ENCODE assay signal across 10 cellular contexts in genomic region chr10:84845628-84846261, GRCh38.
DNase-seq lines count a peak whose midpoint lies in the region; ATAC-seq, FAIRE-seq and TF ChIP-seq lines count a peak whose summit lies in the region.
"Had no signal": no experiment of that assay in that cellular context is flagged by ENCODE, and none has a peak within 500 bp of the region (broad histone marks: within the 10 kb centered on the region; RNA-seq: fewer than 3 reads in every experiment).

No MANE protein-coding gene starts in this region.

- ATAC-seq in GM21619 (IDR thresholded peaks at IDR 0.05; ENCODE audit: unreplicated experiment) (peak; percentile 77), HG03439 (IDR thresholded peaks at IDR 0.05; ENCODE audit: unreplicated experiment) (no peak), GM21390 (IDR thresholded peaks at IDR 0.05; ENCODE audit: unreplicated experiment) (no peak)

- H3K4me3 Mint-ChIP-seq in HFFc6, result no peak overlapping the region

- H3K9me3 Mint-ChIP-seq in HFFc6, result peaks cover 30% of the 10 kb centered on the region

- no peak overlapping the region for H3K27ac Mint-ChIP-seq in HFFc6

- no peaks in the 10 kb centered on the region for H3K4me1 ChIP-seq in kidney (ENCODE audit: control insufficient read depth in 1 of 2, insufficient read depth in 1 of 2, low read depth in 1 of 2, low read length in 2 of 2)

- H3K36me3 Mint-ChIP-seq in HFFc6 (ENCODE audit: low read depth), result no peaks in the 10 kb centered on the region

- no peak overlapping the region for H3K27ac ChIP-seq in kidney (ENCODE audit: low read depth in 2 of 2, low read length in 2 of 2)

- DNase-seq in DMS153 treated with DMSO at 0.1 percent for 48 hours (lab: John Stamatoyannopoulos, UW; ENCODE audit: unreplicated experiment) (peak; percentile 34), NCI-H748 treated with DMSO at 0.1 percent for 48 hours (lab: John Stamatoyannopoulos, UW) (peak; percentile 27), kidney (no peak), HFFc6 (no peak)
- no peak for DNase-seq in activated CD8-positive, alpha-beta memory T cell treated with anti-CD3 and anti-CD28 coated beads, Interleukin-2, amount 50 U/mL, for 48 hours
- DNase-seq: HCEC 1CT had no signal

- H3K9me3 ChIP-seq in kidney (ENCODE audit: control insufficient read depth in 1 of 2, low read length in 2 of 2), result no peaks in the 10 kb centered on the region

- intact Hi-C loops in kidney (cut with DNase I), result no loop called here

- H3K4me1 Mint-ChIP-seq in HFFc6 (ENCODE audit: low read depth), result no peaks in the 10 kb centered on the region

- TF ChIP-seq CTCF in kidney (IDR thresholded peaks at IDR 0.05; ENCODE audit: borderline replicate concordance, extremely low read depth, insufficient read depth) (peak; percentile 3), HFFc6 (IDR thresholded peaks at IDR 0.05) (no peak)

- H3K27me3 Mint-ChIP-seq in HFFc6 (ENCODE audit: insufficient read depth), result peaks cover 1% of the 10 kb centered on the region

- no peaks in the 10 kb centered on the region for H3K36me3 ChIP-seq in kidney (ENCODE audit: control insufficient read depth in 1 of 2, insufficient read depth in 2 of 2, low read length in 2 of 2)

- no peak overlapping the region for H3K9ac ChIP-seq in kidney (ENCODE audit: low read length in 2 of 2)

- FAIRE-seq in kidney (lab: Jason Lieb, UNC), result no peak
- FAIRE-seq: frontal cortex had no signal

- H3K4me3 ChIP-seq in kidney (ENCODE audit: low read length in 2 of 2), result no peak overlapping the region

Comparison
In these comparisons a context has a peak if more than half of its experiments do, and no peak if none do; other contexts are left out.
1. DNase-seq: peak in DMS153 treated with DMSO at 0.1 percent for 48 hours (single experiment) and NCI-H748 treated with DMSO at 0.1 percent for 48 hours (single experiment); none in kidney (single experiment), activated CD8-positive, alpha-beta memory T cell treated with anti-CD3 and anti-CD28 coated beads, Interleukin-2, amount 50 U/mL, for 48 hours (single experiment) and HFFc6 (single experiment).